In the genomic region with DNA sequence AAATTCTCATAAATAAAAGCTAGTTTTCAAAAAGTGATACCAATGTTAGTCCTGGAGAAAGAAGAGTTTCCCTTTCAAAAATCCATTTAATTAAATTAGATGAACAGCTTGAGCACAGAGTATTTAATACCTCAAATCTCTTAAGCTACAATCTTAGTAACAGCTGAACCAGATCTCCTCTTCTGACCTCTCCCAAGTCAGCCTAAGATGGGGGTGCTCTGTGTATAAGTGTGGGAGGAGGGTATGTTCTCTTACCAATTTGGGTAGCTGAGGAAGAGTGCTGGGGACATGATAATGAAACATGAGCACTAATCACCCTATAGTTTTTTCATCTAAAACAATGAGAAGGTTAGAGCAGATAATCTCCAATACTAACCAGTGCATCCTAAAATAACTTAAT, we compare ENCODE assay signal across 18 cellular contexts.
DNase-seq lines count a peak whose midpoint lies in the region; ATAC-seq and TF ChIP-seq lines count a peak whose summit lies in the region.
"Had no signal": no experiment of that assay in that cellular context is flagged by ENCODE, and none has a peak within 500 bp of the region (broad histone marks: within the 10 kb centered on the region; RNA-seq: fewer than 3 reads in every experiment).

No MANE protein-coding gene starts in this region.

- no peaks in the 10 kb centered on the region for H3K27me3 ChIP-seq in WERI-Rb-1 (ENCODE audit: insufficient read depth, low read depth, severe bottlenecking)
- H3K27me3 ChIP-seq: BLaER1 treated with 17β-estradiol and CSF1 and Interleukin-3, amounts not matched to agents 10 nM and 100 nM had no signal

- no peaks in the 10 kb centered on the region for H3K36me3 ChIP-seq in WERI-Rb-1
- H3K36me3 ChIP-seq: BLaER1 treated with 17β-estradiol and CSF1 and Interleukin-3, amounts not matched to agents 10 nM and 100 nM had no signal

- no peak for TF ChIP-seq CTCF in WERI-Rb-1 (IDR thresholded peaks at IDR 0.05; ENCODE audit: low read depth, low read length)

- peak; percentile 63 for DNase-seq in D341Med (ENCODE audit: low spot score)
- peak; percentile 45 to 92 for DNase-seq in NCI-H524 (lab: John Stamatoyannopoulos, UW)
- DNase-seq in NCI-H82 (lab: John Stamatoyannopoulos, UW): peak; percentile 94
- peak; percentile 60 for DNase-seq in WERI-Rb-1
- DNase-seq in NCI-H2081 treated with DMSO at 0.1 percent for 48 hours (lab: John Stamatoyannopoulos, UW): no peak
- no peak for DNase-seq in activated CD4-positive, alpha-beta T cell treated with anti-CD3 and anti-CD28 coated beads, Interleukin-2, amount 50 U/mL, for 48 hours
- DNase-seq: AML-193; Caco-2; Calu3; CD4-positive, alpha-beta T cell; CD8-positive, alpha-beta T cell; DMS79 treated with DMSO at 0.1 percent for 48 hours; GF-D8 had no signal

- H3K9me3 ChIP-seq in WERI-Rb-1 (ENCODE audit: severe bottlenecking): no peaks in the 10 kb centered on the region
- H3K9me3 ChIP-seq: A549; BLaER1 treated with 17β-estradiol and CSF1 and Interleukin-3, amounts not matched to agents 10 nM and 100 nM; Caco-2 had no signal

- no peak overlapping the region for H3K4me3 ChIP-seq in WERI-Rb-1 (ENCODE audit: low read depth, low read length)
- H3K4me3 ChIP-seq: A549; BLaER1 treated with 17β-estradiol and CSF1 and Interleukin-3, amounts not matched to agents 10 nM and 100 nM had no signal

- peak overlapping the region; percentile 6 for H3K27ac ChIP-seq in WERI-Rb-1
- H3K27ac ChIP-seq: 22Rv1; A549; BLaER1 treated with 17β-estradiol and CSF1 and Interleukin-3, amounts not matched to agents 10 nM and 100 nM; C4-2B had no signal

- no peak for ATAC-seq in HG02642 (IDR thresholded peaks at IDR 0.05; ENCODE audit: poor library complexity, unreplicated experiment)
- ATAC-seq: A549; CD8-positive, alpha-beta T cell had no signal

Comparison
In these comparisons a context has a peak if more than half of its experiments do, and no peak if none do; other contexts are left out.
1. DNase-seq: peak in D341Med (single experiment), NCI-H524 (2 of 2), NCI-H82 (single experiment) and WERI-Rb-1 (single experiment); none in NCI-H2081 treated with DMSO at 0.1 percent for 48 hours (single experiment) and activated CD4-positive, alpha-beta T cell treated with anti-CD3 and anti-CD28 coated beads, Interleukin-2, amount 50 U/mL, for 48 hours (0 of 2).